8 cellular contexts compared by ENCODE assay signal in genomic region chr10:688621-689426, GRCh38. TPM values are rescaled to one million over a fixed set of nuclear protein-coding genes. Genes with fewer than 3 reads are reported as not detected.
A peak's percentile ranks its signal among the peaks of the same experiment; 100 is the strongest.
DNase-seq lines count a peak whose midpoint lies in the region; ATAC-seq and TF ChIP-seq lines count a peak whose summit lies in the region.

No MANE protein-coding gene starts in this region.

- no peak overlapping the region for H3K27ac ChIP-seq in GM23338 (ENCODE audit: low read depth)

- peak overlapping the region; percentile 86 for H3K4me3 ChIP-seq in GM23338

- H4K20me1 ChIP-seq in GM23338 (replicated peaks; ENCODE audit: insufficient read depth): no peaks in the 10 kb centered on the region; the same call in none of the 2 replicates

- H3K4me3 Mint-ChIP-seq in GM23338: peak overlapping the region; percentile 80

- H3K27me3 ChIP-seq in GM23338 (ENCODE audit: insufficient read depth): peaks cover 26% of the 10 kb centered on the region

- no peak for TF ChIP-seq CTCF in GM23338 (conservative IDR thresholded peaks at IDR 0.05; ENCODE audit: low read depth in 2 of 2)

- peaks cover 7% of the 10 kb centered on the region; the same call in 1 of the 2 replicates for H3K4me1 ChIP-seq in GM23338 (ENCODE audit: insufficient read depth)

- peaks cover 27% of the 10 kb centered on the region for H3K27me3 Mint-ChIP-seq in GM23338 (ENCODE audit: insufficient read depth, low read depth, poor library complexity)

- DNase-seq in GM23338 (ENCODE audit: low spot score) (peak; percentile 78), head of caudate nucleus (peak in 34 of 42 donors; percentile 34 to 81 (median 60)), posterior vena cava (ENCODE audit: low spot score) (peak; percentile 84), OCI-M1 (lab: John Stamatoyannopoulos, UW) (no peak), NCI-H1694 treated with DMSO at 0.1 percent for 48 hours (lab: John Stamatoyannopoulos, UW) (no peak), SKM-1 treated with dmso at 0.1 percent for 144 hours (lab: John Stamatoyannopoulos, UW; ENCODE audit: unreplicated experiment) (no peak)

- ATAC-seq in GM23338 (peak; percentile 73), SK-N-SH treated with all-trans-retinoic acid at 6 μM for 48 hours (peak; percentile 64), HG02642 (IDR thresholded peaks at IDR 0.05; ENCODE audit: poor library complexity, unreplicated experiment) (no peak)

- no peak overlapping the region for H3K27ac Mint-ChIP-seq in GM23338

- H3K36me3 ChIP-seq in GM23338 (ENCODE audit: insufficient read depth): no peaks in the 10 kb centered on the region

- peaks cover 3% of the 10 kb centered on the region; the same call in 1 of the 3 replicates for H3K9me3 Mint-ChIP-seq in GM23338

- no peaks in the 10 kb centered on the region for H3K9me2 ChIP-seq in GM23338 (ENCODE audit: insufficient read depth)

- H3F3A ChIP-seq in GM23338 (replicated peaks; ENCODE audit: low read depth): no peaks in the 10 kb centered on the region

- H3K36me3 Mint-ChIP-seq in GM23338 (ENCODE audit: low read depth): no peaks in the 10 kb centered on the region; the same call in 1 of the 3 replicates

- peaks cover 22% of the 10 kb centered on the region for H3K4me1 Mint-ChIP-seq in GM23338

- intact Hi-C loops in head of caudate nucleus (cut with DNase I) (loop anchor here (5.0 to 10.0 kb wide), 2 partner anchors 52 to 96 kb away; no protein-coding TSS in a partner anchor), posterior vena cava (cut with DNase I) (loop anchor here (5.0 to 10.0 kb wide), 2 partner anchors 177 to 184 kb away; no protein-coding TSS in a partner anchor)

- no peak overlapping the region for H2AFZ ChIP-seq in GM23338

- H3K79me2 ChIP-seq in GM23338 (replicated peaks; ENCODE audit: insufficient read depth): peaks cover 28% of the 10 kb centered on the region

- peak overlapping the region; percentile 94 for H3K4me2 ChIP-seq in GM23338

TF ChIP-seq in GM23338, 12 proteins besides CTCF, POLR2A, EP300 and RAD21 (continues in another document):
- TF ChIP-seq ZNF331 (CRISPR knock-in tag; IDR thresholded peaks at IDR 0.05; ENCODE audit: low read depth): no peak

TF ChIP-seq in SK-N-SH treated with all-trans-retinoic acid at 6 μM for 48 hours, 23 proteins besides CTCF, POLR2A, EP300 and RAD21:
- no peak for TF ChIP-seq TCF4 (CRISPR knock-in tag; IDR thresholded peaks at IDR 0.05; ENCODE audit: borderline replicate concordance)
- TF ChIP-seq ZNF8 (CRISPR knock-in tag; IDR thresholded peaks at IDR 0.05): no peak
- TF ChIP-seq CREB5 (CRISPR knock-in tag; IDR thresholded peaks at IDR 0.05; ENCODE audit: low read depth): no peak
- no peak for TF ChIP-seq ESRRG (CRISPR knock-in tag; IDR thresholded peaks at IDR 0.05)
- no peak for TF ChIP-seq ZFP3 (CRISPR knock-in tag; IDR thresholded peaks at IDR 0.05)
TF ChIP-seq in SK-N-SH treated with all-trans-retinoic acid at 6 μM for 48 hours: peak in this region for 0.

RNA-seq across cellular contexts. Expression of gene DIP2C, which starts 0.6 kb away (rescaled TPM):
- 7.5 and 7.7 TPM in 2 replicates for total RNA-seq in GM23338 (2014; rRNA removed; shearing (Covaris generic))
- 5.0 and 5.1 TPM in 2 replicates for polyA plus RNA-seq in GM23338 (2016; fragmentation: Nextera tagmentation; extraction: Ambion mirVana)
- total RNA-seq in posterior vena cava: 10 to 100 TPM; 39.3 to 45.6 TPM

Comparison
In these comparisons a context has a peak if more than half of its experiments do, and no peak if none do; other contexts are left out.
1. DNase-seq: peak in GM23338 (single experiment), head of caudate nucleus (34 of 42) and posterior vena cava (single experiment); none in OCI-M1 (single experiment), NCI-H1694 treated with DMSO at 0.1 percent for 48 hours (single experiment) and SKM-1 treated with dmso at 0.1 percent for 144 hours (single experiment).